Comparison of ENCODE assay signal across 16 cellular contexts in genomic region chr10:112969542-112969941, GRCh38. TPM values are rescaled to one million over a fixed set of nuclear protein-coding genes. Genes with fewer than 3 reads are reported as not detected.
DNase-seq lines count a peak whose midpoint lies in the region; ATAC-seq and TF ChIP-seq lines count a peak whose summit lies in the region.
"Had no signal": no experiment of that assay in that cellular context is flagged by ENCODE, and none has a peak within 500 bp of the region (broad histone marks: within the 10 kb centered on the region; RNA-seq: fewer than 3 reads in every experiment).

No MANE protein-coding gene starts in this region.

- H3K9me3 Mint-ChIP-seq in Caco-2 (ENCODE audit: unreplicated experiment) = peaks cover 9% of the 10 kb centered on the region

- intact Hi-C loops in Caco-2 (cut with micrococcal nuclease; ENCODE audit: unreplicated experiment) (loop anchor here (1.0 to 2.0 kb wide), 2 partner anchors 19 to 49 kb away; partner anchors contain the start of gene TCF7L2), mucosa of descending colon (cut with DNase I, micrococcal nuclease) (no loop called here)

- peaks cover 85% of the 10 kb centered on the region for H3K36me3 Mint-ChIP-seq in Caco-2 (ENCODE audit: insufficient read depth, unreplicated experiment)

- DNase-seq in Caco-2 (peak; percentile 82 to 92), HuH-7.5 (ENCODE audit: low spot score) (peak; percentile 63), hepatocyte (ENCODE audit: low spot score) (peak; percentile 33), mucosa of descending colon (peak in 2 of 3 donors; percentile 14 to 40), NCI-H345 treated with DMSO at 0.1 percent for 48 hours (lab: John Stamatoyannopoulos, UW; ENCODE audit: unreplicated experiment) (no peak)
- DNase-seq: NCI-H1436, NCI-H2029, NCI-H2171, NCI-H446 treated with DMSO at 0.1 percent for 48 hours, NCI-H748 treated with DMSO at 0.1 percent for 48 hours, OCI-M1, RPMI8226 had no signal

- H3K4me2 ChIP-seq in hepatocyte = no peak overlapping the region
- H3K4me2 ChIP-seq: BLaER1 treated with 17β-estradiol and CSF1 and Interleukin-3, amounts not matched to agents 10 nM and 100 nM; KMS-11 had no signal

- peaks cover 62% of the 10 kb centered on the region for H4K20me1 ChIP-seq in hepatocyte (ENCODE audit: insufficient read depth, poor library complexity, severe bottlenecking)

- H3K27ac Mint-ChIP-seq in Caco-2 (ENCODE audit: unreplicated experiment) = peak overlapping the region; percentile 45

- 37% methylated on average over 2 of the region's 2 CpGs for WGBS in hepatocyte (ENCODE audit: low lambda C conversion rate, missing lambda C conversion rate)

- no peak overlapping the region for H2AFZ ChIP-seq in hepatocyte

- H3K4me3 Mint-ChIP-seq in Caco-2 (ENCODE audit: unreplicated experiment) = no peak overlapping the region

- H3K79me2 ChIP-seq in hepatocyte = peaks cover 100% of the 10 kb centered on the region

- H3K9me2 ChIP-seq in hepatocyte (replicated peaks; ENCODE audit: insufficient read depth) = no peaks in the 10 kb centered on the region

- H3K4me3 ChIP-seq in Caco-2 (ENCODE audit: low read depth, low read length) (no peak overlapping the region), hepatocyte (no peak overlapping the region), mucosa of descending colon (no peak overlapping the region)
- H3K4me3 ChIP-seq: BLaER1 treated with 17β-estradiol and CSF1 and Interleukin-3, amounts not matched to agents 10 nM and 100 nM had no signal

- no TSS peak for BruUV-seq in Caco-2 (replicated peaks; lab: Mats Ljungman, UMichigan)

- H3K27me3 Mint-ChIP-seq in Caco-2 (ENCODE audit: insufficient read depth, unreplicated experiment) = no peaks in the 10 kb centered on the region

- H3K36me3 ChIP-seq in Caco-2 (ENCODE audit: control insufficient read depth, insufficient read depth, low read length) (peaks cover 8% of the 10 kb centered on the region), hepatocyte (replicated peaks; ENCODE audit: insufficient read depth, low read depth) (peaks cover 6% of the 10 kb centered on the region), mucosa of descending colon (ENCODE audit: low read depth) (no peaks in the 10 kb centered on the region)

- peaks cover 36% of the 10 kb centered on the region for H3K4me1 ChIP-seq in Caco-2
- peaks cover 10% of the 10 kb centered on the region for H3K4me1 ChIP-seq in hepatocyte (ENCODE audit: insufficient read depth)
- peaks cover 10% of the 10 kb centered on the region for H3K4me1 ChIP-seq in mucosa of descending colon (ENCODE audit: low read depth)
- H3K4me1 ChIP-seq: BLaER1 treated with 17β-estradiol and CSF1 and Interleukin-3, amounts not matched to agents 10 nM and 100 nM had no signal

- CTCF ChIA-PET in Caco-2 (lab: Charles Lee) = interaction anchor here (1.1 kb wide), 1 partner anchor 14 kb away, joined by 3 read pairs; no protein-coding TSS in a partner anchor

- H3K4me1 Mint-ChIP-seq in Caco-2 (ENCODE audit: low read depth, unreplicated experiment) = peaks cover 45% of the 10 kb centered on the region

- H3K27ac ChIP-seq in hepatocyte = peak overlapping the region; percentile 41
- H3K27ac ChIP-seq: BLaER1 treated with 17β-estradiol and CSF1 and Interleukin-3, amounts not matched to agents 10 nM and 100 nM; KMS-11 had no signal

- POLR2A ChIA-PET in Caco-2 (lab: Charles Lee) = interaction anchor here (0.6 kb wide), 1 partner anchor 16 kb away, joined by 3 read pairs; no protein-coding TSS in a partner anchor

- TF ChIP-seq CTCF in Caco-2 (IDR thresholded peaks at IDR 0.05; ENCODE audit: insufficient read depth in 1 of 2, low read depth in 1 of 2, low read length in 1 of 2, severe bottlenecking in 1 of 2, unreplicated experiment in 1 of 2) = no peak
- no peak for TF ChIP-seq CTCF in hepatocyte (IDR thresholded peaks at IDR 0.05; ENCODE audit: poor library complexity)
- no peak for TF ChIP-seq CTCF in mucosa of descending colon (IDR thresholded peaks at IDR 0.05)

- no peaks in the 10 kb centered on the region for H3K9me3 ChIP-seq in Caco-2
- H3K9me3 ChIP-seq in hepatocyte (ENCODE audit: low read depth) = peaks cover 7% of the 10 kb centered on the region
- no peaks in the 10 kb centered on the region for H3K9me3 ChIP-seq in mucosa of descending colon

- no peaks in the 10 kb centered on the region for H3K27me3 ChIP-seq in Caco-2 (replicated peaks; ENCODE audit: control insufficient read depth, insufficient read depth, low read length)
- H3K27me3 ChIP-seq in hepatocyte = no peaks in the 10 kb centered on the region
- H3K27me3 ChIP-seq: BLaER1 treated with 17β-estradiol and CSF1 and Interleukin-3, amounts not matched to agents 10 nM and 100 nM had no signal

- ATAC-seq in mucosa of descending colon (peak; percentile 57), HG03108 (IDR thresholded peaks at IDR 0.05; ENCODE audit: unreplicated experiment) (no peak), HG03432 (IDR thresholded peaks at IDR 0.05; ENCODE audit: unreplicated experiment) (no peak)

RNA-seq across cellular contexts. Expression of gene TCF7L2, which starts 19.5 kb away (rescaled TPM):
- total RNA-seq in Caco-2 (2022) (45.4 and 50.9 TPM in 2 replicates), hepatocyte (14.8 and 18.7 TPM in 2 replicates), mucosa of descending colon (100 to 1,000 TPM in 2 of 3 donors, 10 to 100 TPM in 1; 99.6 to 182 (median 102) TPM)
- polyA plus RNA-seq in hepatocyte = 28.8 and 34.1 TPM in 2 replicates
